11 cellular contexts compared by ENCODE assay signal in genomic region chr10:11539191-11539868, GRCh38.
DNase-seq lines count a peak whose midpoint lies in the region; ATAC-seq and TF ChIP-seq lines count a peak whose summit lies in the region.
"Had no signal": no experiment of that assay in that cellular context is flagged by ENCODE, and none has a peak within 500 bp of the region (broad histone marks: within the 10 kb centered on the region; RNA-seq: fewer than 3 reads in every experiment).

No MANE protein-coding gene starts in this region.

- H3K79me2 ChIP-seq in osteoblast (ENCODE audit: insufficient read depth, low read length) = peaks cover 13% of the 10 kb centered on the region

- peaks cover 21% of the 10 kb centered on the region for H4K20me1 ChIP-seq in osteoblast (ENCODE audit: insufficient read depth, low read length)

- H3K36me3 ChIP-seq in osteoblast (ENCODE audit: insufficient read depth, low read length) = no peaks in the 10 kb centered on the region
- H3K36me3 ChIP-seq: neutrophil had no signal

- no peak overlapping the region for H3K27ac ChIP-seq in osteoblast (ENCODE audit: low read depth, low read length)
- H3K27ac ChIP-seq: neutrophil had no signal

- peak overlapping the region; percentile 5 for H3K27ac Mint-ChIP-seq in dendritic cell treated with granulocyte-macrophage colony-stimulating factor and Interleukin-4, amounts not matched to agents 40 ng/mL and 50 ng/mL, for 4 days
- H3K27ac Mint-ChIP-seq: activated CD8-positive, alpha-beta memory T cell treated with anti-CD3 and anti-CD28 coated beads, Interleukin-2, amount 10 ng/mL, durations not matched to agents 7 days and 5 days had no signal

- H3K36me3 Mint-ChIP-seq in dendritic cell treated with granulocyte-macrophage colony-stimulating factor and Interleukin-4, amounts not matched to agents 40 ng/mL and 50 ng/mL, for 4 days (ENCODE audit: low read depth) = no peaks in the 10 kb centered on the region
- H3K36me3 Mint-ChIP-seq: activated CD8-positive, alpha-beta memory T cell treated with anti-CD3 and anti-CD28 coated beads, Interleukin-2, amount 10 ng/mL, durations not matched to agents 7 days and 5 days had no signal

- no peak for ATAC-seq in HG03520 (IDR thresholded peaks at IDR 0.05; ENCODE audit: unreplicated experiment)
- ATAC-seq: activated CD8-positive, alpha-beta memory T cell treated with anti-CD3 and anti-CD28 coated beads, Interleukin-2, amount 10 ng/mL, durations not matched to agents 7 days and 5 days had no signal

- H3K4me2 ChIP-seq in osteoblast (ENCODE audit: insufficient read depth, low read length) = peak overlapping the region; percentile 25

- no peaks in the 10 kb centered on the region for H3K9me3 ChIP-seq in osteoblast (ENCODE audit: low read depth, low read length)
- H3K9me3 ChIP-seq: neutrophil had no signal

- no peak overlapping the region for H2AFZ ChIP-seq in osteoblast (ENCODE audit: low read length)

- intact Hi-C loops in dendritic cell treated with granulocyte-macrophage colony-stimulating factor and Interleukin-4, amounts not matched to agents 40 ng/mL and 50 ng/mL, for 4 days (cut with micrococcal nuclease) = no loop called here

- H3K9me3 Mint-ChIP-seq in dendritic cell treated with granulocyte-macrophage colony-stimulating factor and Interleukin-4, amounts not matched to agents 40 ng/mL and 50 ng/mL, for 4 days = no peaks in the 10 kb centered on the region

- peaks cover 25% of the 10 kb centered on the region for H3K4me1 Mint-ChIP-seq in dendritic cell treated with granulocyte-macrophage colony-stimulating factor and Interleukin-4, amounts not matched to agents 40 ng/mL and 50 ng/mL, for 4 days (ENCODE audit: low read depth)

- H3K4me3 ChIP-seq in osteoblast (ENCODE audit: insufficient read depth, low read length) = no peak overlapping the region

- DNase-seq in NOMO-1 treated with DMSO at 0.1 percent for 48 hours (lab: John Stamatoyannopoulos, UW; ENCODE audit: unreplicated experiment) = peak; percentile 54
- DNase-seq in NOMO-1 treated with dmso at 0.1 percent for 144 hours (lab: John Stamatoyannopoulos, UW; ENCODE audit: unreplicated experiment) = no peak
- DNase-seq in LHCN-M2 (ENCODE audit: low read depth) = peak; percentile 69
- peak; percentile 72 for DNase-seq in osteoblast (ENCODE audit: insufficient read length, low spot score, missing footprints)
- no peak for DNase-seq in cerebellum (ENCODE audit: low spot score)
- no peak for DNase-seq in hippocampal formation (lab: John Stamatoyannopoulos, UW)
- DNase-seq: activated CD8-positive, alpha-beta memory T cell treated with anti-CD3 and anti-CD28 coated beads, Interleukin-2, amount 10 ng/mL, durations not matched to agents 7 days and 5 days; stimulated activated CD8-positive, alpha-beta memory T cell treated with anti-CD3 and anti-CD28 coated beads, Interleukin-4, amount 100 ng/mL, for 48 hours had no signal

- H3K27me3 ChIP-seq in osteoblast (ENCODE audit: insufficient read depth, low read length) = no peaks in the 10 kb centered on the region
- H3K27me3 ChIP-seq: neutrophil had no signal

- peaks cover 16% of the 10 kb centered on the region for H3K4me1 ChIP-seq in osteoblast (ENCODE audit: insufficient read depth, low read length)

- no peak for TF ChIP-seq CTCF in osteoblast (IDR thresholded peaks at IDR 0.05; ENCODE audit: extremely low read depth, low read depth, low read length)

- no peak overlapping the region for H3K4me3 Mint-ChIP-seq in dendritic cell treated with granulocyte-macrophage colony-stimulating factor and Interleukin-4, amounts not matched to agents 40 ng/mL and 50 ng/mL, for 4 days
- H3K4me3 Mint-ChIP-seq: activated CD8-positive, alpha-beta memory T cell treated with anti-CD3 and anti-CD28 coated beads, Interleukin-2, amount 10 ng/mL, durations not matched to agents 7 days and 5 days had no signal

- no peaks in the 10 kb centered on the region for H3K27me3 Mint-ChIP-seq in dendritic cell treated with granulocyte-macrophage colony-stimulating factor and Interleukin-4, amounts not matched to agents 40 ng/mL and 50 ng/mL, for 4 days

Comparison
In these comparisons a context has a peak if more than half of its experiments do, and no peak if none do; other contexts are left out.
1. DNase-seq: peak in NOMO-1 treated with DMSO at 0.1 percent for 48 hours (single experiment), LHCN-M2 (single experiment) and osteoblast (single experiment); none in NOMO-1 treated with dmso at 0.1 percent for 144 hours (single experiment), cerebellum (single experiment) and hippocampal formation (0 of 2).